In genomic region chrX:24805201-24805600, GRCh38 we compare ENCODE assay signal across 25 cellular contexts.
DNase-seq lines count a peak whose midpoint lies in the region; ATAC-seq, FAIRE-seq and TF ChIP-seq lines count a peak whose summit lies in the region.
"Had no signal": no experiment of that assay in that cellular context is flagged by ENCODE, and none has a peak within 500 bp of the region (broad histone marks: within the 10 kb centered on the region; RNA-seq: fewer than 3 reads in every experiment).

No MANE protein-coding gene starts in this region.

- no peak overlapping the region for H3K4me2 ChIP-seq in astrocyte (ENCODE audit: low read length)
- H3K4me2 ChIP-seq: KMS-11 had no signal

- H3K27ac Mint-ChIP-seq in astrocyte (ENCODE audit: unreplicated experiment), result no peak overlapping the region
- H3K27ac Mint-ChIP-seq: CD8-positive, alpha-beta memory T cell; IgD-negative memory B cell had no signal

- no peaks in the 10 kb centered on the region for H3K9me3 ChIP-seq in astrocyte (ENCODE audit: insufficient read depth, low read depth, low read length)
- H3K9me3 ChIP-seq: BE2C, Peyer's patch had no signal

- no peaks in the 10 kb centered on the region for H3K79me2 ChIP-seq in astrocyte (ENCODE audit: insufficient read depth, low read length)

- peak; percentile 43 for FAIRE-seq in astrocyte (lab: Jason Lieb, UNC)
- FAIRE-seq: A204.1 had no signal

- H3K4me3 Mint-ChIP-seq in astrocyte (ENCODE audit: unreplicated experiment), result no peak overlapping the region
- H3K4me3 Mint-ChIP-seq: CD14-positive monocyte, IgD-negative memory B cell had no signal

- no peaks in the 10 kb centered on the region for H3K4me1 Mint-ChIP-seq in astrocyte (ENCODE audit: low read depth, unreplicated experiment)
- H3K4me1 Mint-ChIP-seq: CD14-positive monocyte, IgD-negative memory B cell had no signal

- H3K27me3 Mint-ChIP-seq in astrocyte (ENCODE audit: low read depth, unreplicated experiment), result no peaks in the 10 kb centered on the region
- H3K27me3 Mint-ChIP-seq: IgD-negative memory B cell had no signal

- no peak overlapping the region for H3K27ac ChIP-seq in astrocyte (ENCODE audit: low read depth, low read length)
- H3K27ac ChIP-seq: KMS-11, Peyer's patch had no signal

- TF ChIP-seq CTCF in astrocyte (IDR thresholded peaks at IDR 0.05; ENCODE audit: insufficient read depth, low read depth, low read length), result no peak
- TF ChIP-seq CTCF in retinal pigment epithelial cell (conservative IDR thresholded peaks at IDR 0.05; ENCODE audit: low read depth, low read length), result no peak

- H4K20me1 ChIP-seq in astrocyte (ENCODE audit: insufficient read depth, low read length), result no peaks in the 10 kb centered on the region

- no peaks in the 10 kb centered on the region for H3K9me3 Mint-ChIP-seq in astrocyte (ENCODE audit: unreplicated experiment)
- H3K9me3 Mint-ChIP-seq: CD14-positive monocyte, IgD-negative memory B cell had no signal

- no peaks in the 10 kb centered on the region for H3K36me3 ChIP-seq in astrocyte (ENCODE audit: insufficient read depth, low read length)
- H3K36me3 ChIP-seq: BE2C, Peyer's patch had no signal

- H3K27me3 ChIP-seq in astrocyte (ENCODE audit: insufficient read depth, low read length), result no peaks in the 10 kb centered on the region
- H3K27me3 ChIP-seq: BE2C, Peyer's patch had no signal

- H3K4me1 ChIP-seq in astrocyte (ENCODE audit: insufficient read depth, low read length), result no peaks in the 10 kb centered on the region
- H3K4me1 ChIP-seq: BE2C, Peyer's patch had no signal

- H2AFZ ChIP-seq in astrocyte (ENCODE audit: low read depth, low read length), result no peak overlapping the region

- ATAC-seq in HG02678 (IDR thresholded peaks at IDR 0.05; ENCODE audit: unreplicated experiment), result no peak
- ATAC-seq: SK-N-SH treated with all-trans-retinoic acid at 6 μM for 48 hours had no signal

- DNase-seq in D341Med (ENCODE audit: low spot score) (peak; percentile 28), astrocyte (ENCODE audit: low read depth) (no peak), fibroblast of peridontal ligament (ENCODE audit: extremely low read depth) (peak; percentile 18), retinal pigment epithelial cell (ENCODE audit: low read depth) (peak; percentile 52), superior temporal gyrus (ENCODE audit: extremely low spot score) (no peak)
- DNase-seq in central memory CD4-positive, alpha-beta T cell, result no peak
- no peak for DNase-seq in stimulated activated naive CD4-positive, alpha-beta T cell treated with Interleukin-2 at 50 U/mL for 16 hours (lab: John Stamatoyannopoulos, UW)
- DNase-seq: BE2C; CD8-positive, alpha-beta memory T cell; DMS53; H7; NCI-H1417; NCI-H1694 treated with DMSO at 0.1 percent for 48 hours; NCI-H2081; NCI-H226; NCI-H510A; NCI-H69; Peyer's patch; SHP77 treated with DMSO at 0.1 percent for 48 hours had no signal

- no peaks in the 10 kb centered on the region for H3K36me3 Mint-ChIP-seq in astrocyte (ENCODE audit: low read depth, unreplicated experiment)

- H3K4me3 ChIP-seq in astrocyte (ENCODE audit: insufficient read depth, low read depth, low read length) (no peak overlapping the region), retinal pigment epithelial cell (ENCODE audit: low read length) (peak overlapping the region; percentile 18)
- H3K4me3 ChIP-seq: Peyer's patch had no signal

- no peak overlapping the region for H3K9ac ChIP-seq in astrocyte (ENCODE audit: low read length)
- H3K9ac ChIP-seq: KMS-11 had no signal

Comparison
In these comparisons a context has a peak if more than half of its experiments do, and no peak if none do; other contexts are left out.
1. DNase-seq: peak in D341Med (single experiment), fibroblast of peridontal ligament (single experiment) and retinal pigment epithelial cell (single experiment); none in astrocyte (single experiment), superior temporal gyrus (single experiment), central memory CD4-positive, alpha-beta T cell (single experiment) and stimulated activated naive CD4-positive, alpha-beta T cell treated with Interleukin-2 at 50 U/mL for 16 hours (single experiment).